ENCODE assay signal across 23 cellular contexts in the genomic region with DNA sequence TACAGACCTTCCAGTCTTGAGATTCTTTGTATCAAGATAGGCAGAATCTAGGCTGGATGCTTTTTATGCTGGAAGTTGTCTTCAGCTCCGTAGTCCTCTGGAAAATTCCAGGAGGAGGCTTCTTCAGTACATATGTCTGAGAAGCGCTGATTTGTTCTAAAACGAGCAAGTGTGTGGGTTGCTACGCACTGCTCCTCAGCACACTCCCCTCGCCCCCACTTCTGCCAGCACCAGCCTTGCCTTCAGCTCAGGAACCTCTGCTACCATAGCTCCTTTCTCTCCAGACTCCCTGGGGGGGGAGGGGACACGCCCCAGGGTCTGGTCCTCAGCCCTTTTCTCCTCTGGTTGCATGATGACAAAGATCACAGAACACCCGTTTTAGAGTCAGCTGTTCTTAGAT.
"Had no signal": no experiment of that assay in that cellular context is flagged by ENCODE, and none has a peak within 500 bp of the region (broad histone marks: within the 10 kb centered on the region; RNA-seq: fewer than 3 reads in every experiment).

No MANE protein-coding gene starts in this region.

- DNase-seq: activated CD4-positive, alpha-beta T cell treated with anti-CD3 and anti-CD28 coated beads for 4 hours; activated CD8-positive, alpha-beta memory T cell treated with anti-CD3 and anti-CD28 coated beads, Interleukin-2, amount 50 U/mL, for 4 hours; activated CD8-positive, alpha-beta T cell treated with anti-CD3 and anti-CD28 coated beads for 36 hours; activated naive CD4-positive, alpha-beta T cell treated with anti-CD3 and anti-CD28 coated beads, Interleukin-2, amount 50 U/mL, for 16 hours; activated naive CD8-positive, alpha-beta T cell treated with anti-CD3 and anti-CD28 coated beads, Interleukin-2, amount 10 ng/mL, durations not matched to agents 7 days and 5 days; activated T-cell treated with anti-CD3 and anti-CD28 coated beads, Interleukin-2, amount 50 U/mL, for 72 hours; adrenal gland; body of pancreas; KG1; NCI-H1048; NCI-H1930; NCI-H345; NCI-H510A; NCI-H526 treated with DMSO at 0.1 percent for 48 hours; NCI-H82; Peyer's patch; SHP77; SW 1271 had no signal

- H3K4me1 ChIP-seq: adrenal gland, ascending aorta, body of pancreas, Peyer's patch, SJSA1 had no signal

- H3K9me3 ChIP-seq: adrenal gland, body of pancreas, SJSA1 had no signal

- H3K36me3 ChIP-seq: adrenal gland, ascending aorta, Peyer's patch, SJSA1 had no signal

- ATAC-seq: activated CD4-positive, CD25-positive, alpha-beta regulatory T cell treated with anti-CD3 and anti-CD28 coated beads, Interleukin-2, amount 50 U/mL, for 24 hours; activated CD8-positive, alpha-beta T cell treated with anti-CD3 and anti-CD28 coated beads for 36 hours; activated T-cell treated with anti-CD3 and anti-CD28 coated beads, Interleukin-2, amount 50 U/mL, for 72 hours; body of pancreas; SK-N-SH treated with all-trans-retinoic acid at 6 μM for 48 hours had no signal

- FAIRE-seq: bronchial epithelial cell had no signal

- H3K27me3 ChIP-seq: adrenal gland, ascending aorta, body of pancreas, Peyer's patch, SJSA1 had no signal

- H3K27ac ChIP-seq: adrenal gland, ascending aorta, body of pancreas, Peyer's patch, SJSA1 had no signal

- H3K4me3 ChIP-seq: adrenal gland, ascending aorta, body of pancreas, Peyer's patch, SJSA1 had no signal
